In genomic region chr6:161637658-161638057, GRCh38 we compare ENCODE assay signal across 1 cellular context.
A peak's percentile ranks its signal among the peaks of the same experiment; 100 is the strongest.
TF ChIP-seq lines count a peak whose summit lies in the region.

No MANE protein-coding gene starts in this region.

TF ChIP-seq in liver, 16 proteins besides CTCF, POLR2A, EP300 and RAD21 (continued from another document):
- peak; percentile 90 for TF ChIP-seq NR2F2 (IDR thresholded peaks at IDR 0.05)
- TF ChIP-seq GABPA (IDR thresholded peaks at IDR 0.05 in 1 of 2, conservative IDR thresholded peaks at IDR 0.05 in 1 of 2), result no peak
- peak; percentile 85 for TF ChIP-seq SP1 (IDR thresholded peaks at IDR 0.05)
- no peak for TF ChIP-seq YY1 (IDR thresholded peaks at IDR 0.05)
- TF ChIP-seq, protein P1, sequence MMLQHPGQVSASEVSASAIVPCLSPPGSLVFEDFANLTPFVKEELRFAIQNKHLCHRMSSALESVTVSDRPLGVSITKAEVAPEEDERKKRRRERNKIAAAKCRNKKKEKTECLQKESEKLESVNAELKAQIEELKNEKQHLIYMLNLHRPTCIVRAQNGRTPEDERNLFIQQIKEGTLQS (IDR thresholded peaks at IDR 0.05), result no peak
- TF ChIP-seq, protein P2, sequence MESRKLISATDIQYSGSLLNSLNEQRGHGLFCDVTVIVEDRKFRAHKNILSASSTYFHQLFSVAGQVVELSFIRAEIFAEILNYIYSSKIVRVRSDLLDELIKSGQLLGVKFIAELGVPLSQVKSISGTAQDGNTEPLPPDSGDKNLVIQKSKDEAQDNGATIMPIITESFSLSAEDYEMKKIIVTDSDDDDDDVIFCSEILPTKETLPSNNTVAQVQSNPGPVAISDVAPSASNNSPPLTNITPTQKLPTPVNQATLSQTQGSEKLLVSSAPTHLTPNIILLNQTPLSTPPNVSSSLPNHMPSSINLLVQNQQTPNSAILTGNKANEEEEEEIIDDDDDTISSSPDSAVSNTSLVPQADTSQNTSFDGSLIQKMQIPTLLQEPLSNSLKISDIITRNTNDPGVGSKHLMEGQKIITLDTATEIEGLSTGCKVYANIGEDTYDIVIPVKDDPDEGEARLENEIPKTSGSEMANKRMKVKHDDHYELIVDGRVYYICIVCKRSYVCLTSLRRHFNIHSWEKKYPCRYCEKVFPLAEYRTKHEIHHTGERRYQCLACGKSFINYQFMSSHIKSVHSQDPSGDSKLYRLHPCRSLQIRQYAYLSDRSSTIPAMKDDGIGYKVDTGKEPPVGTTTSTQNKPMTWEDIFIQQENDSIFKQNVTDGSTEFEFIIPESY (IDR thresholded peaks at IDR 0.05), result no peak
- TF ChIP-seq FOXA2 (IDR thresholded peaks at IDR 0.05), result peak; percentile 74
- TF ChIP-seq EGR1 (IDR thresholded peaks at IDR 0.05; ENCODE audit: low read depth in 2 of 2), result no peak
- TF ChIP-seq TAF1 (conservative IDR thresholded peaks at IDR 0.05), result no peak
- TF ChIP-seq RXRA (IDR thresholded peaks at IDR 0.05), result peak; percentile 90 to 94
- peak; percentile 78 to 86 for TF ChIP-seq HNF4A (conservative IDR thresholded peaks at IDR 0.05)
- TF ChIP-seq FOXA1 (IDR thresholded peaks at IDR 0.05), result peak; percentile 53
- TF ChIP-seq HNF4G (IDR thresholded peaks at IDR 0.05), result peak; percentile 45
